ENCODE assay signal across 19 cellular contexts in the genomic region with DNA sequence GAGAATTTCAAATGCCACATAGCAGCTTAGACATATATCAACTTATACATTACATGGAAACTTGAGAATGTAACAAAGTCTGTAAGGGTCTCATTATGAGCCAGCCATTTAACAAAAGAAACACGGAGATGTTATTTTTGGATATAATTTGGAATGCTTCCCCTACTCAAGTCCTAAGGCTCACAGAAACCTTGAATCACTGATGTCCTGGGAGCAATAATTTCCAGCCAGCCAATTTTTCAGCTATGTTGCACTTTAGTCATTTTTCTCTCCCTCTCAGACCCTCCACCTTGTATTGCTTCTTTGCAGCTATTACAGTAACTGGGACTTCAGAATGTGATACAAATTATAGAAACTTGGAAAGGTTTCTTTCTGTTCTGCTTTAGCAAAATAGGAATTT. TPM values are rescaled to one million over a fixed set of nuclear protein-coding genes. Genes with fewer than 3 reads are reported as not detected.
DNase-seq lines count a peak whose midpoint lies in the region; ATAC-seq, FAIRE-seq and TF ChIP-seq lines count a peak whose summit lies in the region.
"Had no signal": no experiment of that assay in that cellular context is flagged by ENCODE, and none has a peak within 500 bp of the region (broad histone marks: within the 10 kb centered on the region; RNA-seq: fewer than 3 reads in every experiment).

No MANE protein-coding gene starts in this region.

- BruUV-seq in OCI-LY7 (replicated peaks; lab: Mats Ljungman, UMichigan) = no TSS peak

- no peaks in the 10 kb centered on the region for H3K36me3 ChIP-seq in GM23248 (ENCODE audit: low read depth)
- no peaks in the 10 kb centered on the region for H3K36me3 ChIP-seq in osteoblast (ENCODE audit: insufficient read depth, low read length)
- H3K36me3 ChIP-seq in pancreas = no peaks in the 10 kb centered on the region
- H3K36me3 ChIP-seq in OCI-LY7 (ENCODE audit: insufficient read depth, low read length) = peaks cover 21% of the 10 kb centered on the region

- H3K27me3 ChIP-seq in GM23248 (replicated peaks; ENCODE audit: insufficient read depth) = no peaks in the 10 kb centered on the region
- H3K27me3 ChIP-seq in osteoblast (ENCODE audit: insufficient read depth, low read length) = no peaks in the 10 kb centered on the region
- H3K27me3 ChIP-seq in pancreas = no peaks in the 10 kb centered on the region
- H3K27me3 ChIP-seq: BLaER1 treated with 17β-estradiol and CSF1 and Interleukin-3, amounts not matched to agents 10 nM and 100 nM had no signal

- H3K4me3 ChIP-seq in GM23248 (no peak overlapping the region), fibroblast of mammary gland (ENCODE audit: control insufficient read depth, low read depth, low read length) (no peak overlapping the region), osteoblast (ENCODE audit: insufficient read depth, low read length) (no peak overlapping the region), pancreas (no peak overlapping the region), OCI-LY7 (ENCODE audit: low read depth, low read length, poor library complexity, severe bottlenecking) (no peak overlapping the region)
- H3K4me3 ChIP-seq: BLaER1 treated with 17β-estradiol and CSF1 and Interleukin-3, amounts not matched to agents 10 nM and 100 nM; GM12878; GM23338 had no signal

- no peak for ATAC-seq in pancreas
- ATAC-seq: GM12878, GM23338 had no signal

- intact Hi-C loops in pancreas (cut with DNase I) (no loop called here), OCI-LY7 (cut with micrococcal nuclease; ENCODE audit: unreplicated experiment) (no loop called here)

- TF ChIP-seq CTCF in fibroblast of mammary gland (conservative IDR thresholded peaks at IDR 0.05; ENCODE audit: control insufficient read depth, insufficient read depth, low read depth, low read length) = no peak
- no peak for TF ChIP-seq CTCF in osteoblast (IDR thresholded peaks at IDR 0.05; ENCODE audit: extremely low read depth, low read depth, low read length)
- no peak for TF ChIP-seq CTCF in pancreas (IDR thresholded peaks at IDR 0.05)
- no peak for TF ChIP-seq CTCF in OCI-LY7 (conservative IDR thresholded peaks at IDR 0.05; ENCODE audit: low read length)

- 3 to 21% methylated on average over 1 of the region's 1 CpG for WGBS in GM23248 (ENCODE audit: low coverage in 1 of 2, low lambda C conversion rate in 2 of 2, missing lambda C conversion rate in 2 of 2), 2 experiments
- WGBS in pancreas, 2 donors = 81 to 93% methylated on average over 1 of the region's 1 CpG

- H3K4me2 ChIP-seq in GM23248 (ENCODE audit: unreplicated experiment) = no peak overlapping the region
- peak overlapping the region; percentile 12 for H3K4me2 ChIP-seq in osteoblast (ENCODE audit: insufficient read depth, low read length)
- H3K4me2 ChIP-seq in OCI-LY7 (ENCODE audit: low read length) = no peak overlapping the region
- H3K4me2 ChIP-seq: BLaER1 treated with 17β-estradiol and CSF1 and Interleukin-3, amounts not matched to agents 10 nM and 100 nM; GM23338 had no signal

- DNase-seq in GM23248 = peak; percentile 28
- peak; percentile 42 for DNase-seq in astrocyte of the hippocampus (ENCODE audit: low read depth, low spot score)
- DNase-seq in fibroblast of mammary gland (ENCODE audit: low read depth) = peak; percentile 21
- DNase-seq in osteoblast (ENCODE audit: insufficient read length, low spot score, missing footprints) = peak; percentile 60
- DNase-seq in NCI-H524 (lab: John Stamatoyannopoulos, UW) = no peak
- no peak for DNase-seq in pancreas
- DNase-seq in activated CD4-positive, alpha-beta T cell treated with anti-CD3 and anti-CD28 coated beads, Interleukin-2, amount 50 U/mL, for 4 hours = no peak
- DNase-seq in OCI-LY7 (ENCODE audit: low spot score) = no peak
- DNase-seq: 8988T; AML-193; Calu3; CD4-positive, CD25-positive, alpha-beta regulatory T cell; DMS 273 treated with DMSO at 0.1 percent for 48 hours; H7; IMR-90 had no signal

- in situ Hi-C loops in GM23248 (cut with MboI) = no loop called here

- no peak overlapping the region for H3K9ac ChIP-seq in GM23248
- H3K9ac ChIP-seq: BLaER1 treated with 17β-estradiol and CSF1 and Interleukin-3, amounts not matched to agents 10 nM and 100 nM had no signal

- H4K20me1 ChIP-seq in GM23248 (ENCODE audit: insufficient read depth) (no peaks in the 10 kb centered on the region), osteoblast (ENCODE audit: insufficient read depth, low read length) (no peaks in the 10 kb centered on the region), OCI-LY7 (ENCODE audit: insufficient read depth, low read length) (no peaks in the 10 kb centered on the region)
- H4K20me1 ChIP-seq: BLaER1 treated with 17β-estradiol and CSF1 and Interleukin-3, amounts not matched to agents 10 nM and 100 nM had no signal

- POLR2A ChIA-PET in OCI-LY7 (lab: Charles Lee) = interaction anchor here (0.6 kb wide), 1 partner anchor 197 kb away, joined by 3 read pairs; no protein-coding TSS in a partner anchor

- H3K4me1 ChIP-seq in GM23248 (ENCODE audit: insufficient read depth) = peaks cover 31% of the 10 kb centered on the region
- peaks cover 41% of the 10 kb centered on the region for H3K4me1 ChIP-seq in osteoblast (ENCODE audit: insufficient read depth, low read length)
- no peaks in the 10 kb centered on the region for H3K4me1 ChIP-seq in pancreas
- H3K4me1 ChIP-seq in OCI-LY7 (ENCODE audit: insufficient read depth, low read length, poor library complexity, severe bottlenecking) = no peaks in the 10 kb centered on the region
- H3K4me1 ChIP-seq: BLaER1 treated with 17β-estradiol and CSF1 and Interleukin-3, amounts not matched to agents 10 nM and 100 nM had no signal

- FAIRE-seq in pancreas (lab: Jason Lieb, UNC) = no peak
- FAIRE-seq: GM12878, GM19239 had no signal

- no peaks in the 10 kb centered on the region for H3K9me3 ChIP-seq in GM23248 (ENCODE audit: low read depth)
- H3K9me3 ChIP-seq in osteoblast (ENCODE audit: low read depth, low read length) = no peaks in the 10 kb centered on the region
- H3K9me3 ChIP-seq in pancreas = no peaks in the 10 kb centered on the region
- no peaks in the 10 kb centered on the region for H3K9me3 ChIP-seq in OCI-LY7 (ENCODE audit: low read length)

- H3K9me2 ChIP-seq in GM23248 (ENCODE audit: insufficient read depth) = no peaks in the 10 kb centered on the region
- no peaks in the 10 kb centered on the region for H3K9me2 ChIP-seq in OCI-LY7 (ENCODE audit: insufficient read depth, low read length)

- CTCF ChIA-PET in OCI-LY7 (lab: Charles Lee; ENCODE audit: unreplicated experiment) = no interaction called here

- H3K79me2 ChIP-seq in GM23248 (ENCODE audit: insufficient read depth) (no peaks in the 10 kb centered on the region; the same call in 1 of the 2 replicates), osteoblast (ENCODE audit: insufficient read depth, low read length) (no peaks in the 10 kb centered on the region), OCI-LY7 (ENCODE audit: insufficient read depth, low read depth, low read length) (no peaks in the 10 kb centered on the region)

- H2AFZ ChIP-seq in GM23248 (no peak overlapping the region), osteoblast (ENCODE audit: low read length) (no peak overlapping the region), OCI-LY7 (ENCODE audit: low read length) (no peak overlapping the region)
- H2AFZ ChIP-seq: GM23338 had no signal

- peaks cover 29% of the 10 kb centered on the region for H3F3A ChIP-seq in GM23248 (ENCODE audit: insufficient read depth)

- H3K27ac ChIP-seq in GM23248 (no peak overlapping the region), osteoblast (ENCODE audit: low read depth, low read length) (no peak overlapping the region), pancreas (no peak overlapping the region), OCI-LY7 (ENCODE audit: low read depth, low read length, poor library complexity, severe bottlenecking) (no peak overlapping the region)
- H3K27ac ChIP-seq: BLaER1 treated with 17β-estradiol and CSF1 and Interleukin-3, amounts not matched to agents 10 nM and 100 nM had no signal

RNA-seq across cellular contexts. Expression of gene EIF2B3, which starts 56.8 kb away (rescaled TPM):
- total RNA-seq in GM23248 (2014; rRNA removed; shearing (Covaris generic)) = 30.4 and 33.5 TPM in 2 replicates
- 41.2 and 43.7 TPM in 2 replicates for polyA plus RNA-seq in GM23248 (2016; fragmentation: Nextera tagmentation; extraction: Ambion mirVana)
- total RNA-seq in osteoblast = 25.3 and 25.6 TPM in 2 replicates
- 10 to 100 TPM in 4 of 6 donors, 1 to 10 TPM in 2; 7.7 to 14.6 (median 12.1) TPM for total RNA-seq in pancreas
- polyA plus RNA-seq in pancreas = 1 to 10 TPM; 6.0 to 9.7 TPM
- 24.7 and 26.6 TPM in 2 replicates for total RNA-seq in OCI-LY7 (2014; rRNA removed; shearing (Covaris generic))
- 23.7 and 25.5 TPM in 2 replicates for total RNA-seq in OCI-LY7 (2022)

Comparison
In these comparisons a context has a peak if more than half of its experiments do, and no peak if none do; other contexts are left out.
1. DNase-seq: peak in GM23248 (single experiment), astrocyte of the hippocampus (single experiment), fibroblast of mammary gland (single experiment) and osteoblast (single experiment); none in NCI-H524 (0 of 2), pancreas (0 of 6), activated CD4-positive, alpha-beta T cell treated with anti-CD3 and anti-CD28 coated beads, Interleukin-2, amount 50 U/mL, for 4 hours (0 of 2) and OCI-LY7 (single experiment).